ENCODE assay signal across 22 cellular contexts in the genomic region with DNA sequence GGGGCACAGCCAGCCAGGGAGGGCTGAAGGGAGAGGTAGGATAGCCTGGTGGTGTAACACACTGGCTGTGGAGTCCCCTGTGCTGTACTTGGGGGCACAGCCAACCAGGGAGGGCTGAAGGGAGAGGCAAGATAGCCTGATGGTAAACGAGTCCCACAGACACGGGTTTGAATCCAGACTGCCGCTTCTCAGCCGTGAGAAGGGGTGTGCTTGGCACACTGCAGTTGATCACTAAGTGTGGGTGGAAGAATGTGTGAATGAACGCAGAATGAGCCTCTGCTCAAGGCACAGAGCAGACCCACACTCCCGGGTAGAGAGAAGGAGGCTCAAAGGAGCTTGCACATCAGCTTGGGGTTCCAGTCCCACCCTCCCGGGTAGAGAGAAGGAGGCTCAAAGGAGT.
"Had no signal": no experiment of that assay in that cellular context is flagged by ENCODE, and none has a peak within 500 bp of the region (broad histone marks: within the 10 kb centered on the region; RNA-seq: fewer than 3 reads in every experiment).

No MANE protein-coding gene starts in this region.

- ATAC-seq: naive thymus-derived CD8-positive, alpha-beta T cell; sciatic nerve; stimulated activated memory B cell treated with anti-CD40 and anti-IgM and Interleukin-4, amounts not matched to agents 10 μg/mL and 1 μg/mL and 100 μg/mL, for 72 hours; stimulated activated naive CD8-positive, alpha-beta T cell treated with anti-CD3 and anti-CD28 coated beads, Interleukin-15, amount 100 ng/mL, for 72 hours had no signal

- H3K4me3 Mint-ChIP-seq: naive thymus-derived CD8-positive, alpha-beta T cell; stimulated activated memory B cell treated with anti-CD40 and anti-IgM and Interleukin-4, amounts not matched to agents 10 μg/mL and 1 μg/mL and 100 μg/mL, for 72 hours; stimulated activated naive CD8-positive, alpha-beta T cell treated with anti-CD3 and anti-CD28 coated beads, Interleukin-15, amount 100 ng/mL, for 72 hours had no signal

- FAIRE-seq: frontal cortex, islet of Langerhans, pancreas had no signal

- H3K36me3 ChIP-seq: pancreas had no signal

- H3K27me3 ChIP-seq: heart left ventricle, left lung, pancreas, spleen, testis, tibial nerve had no signal

- H3K27me3 Mint-ChIP-seq: naive thymus-derived CD8-positive, alpha-beta T cell; progenitor cell of endocrine pancreas; stimulated activated memory B cell treated with anti-CD40 and anti-IgM and Interleukin-4, amounts not matched to agents 10 μg/mL and 1 μg/mL and 100 μg/mL, for 72 hours; stimulated activated naive CD8-positive, alpha-beta T cell treated with anti-CD3 and anti-CD28 coated beads, Interleukin-15, amount 100 ng/mL, for 72 hours had no signal

- H3K4me1 ChIP-seq: left lung, pancreas, spleen, testis, tibial nerve had no signal

- DNase-seq: central memory CD4-positive, alpha-beta T cell; cortex of kidney; effector CD8-positive, alpha-beta T cell; hippocampal formation; occipital lobe; spleen; stimulated activated CD4-positive, alpha-beta T cell treated with anti-CD3 and anti-CD28 coated beads, Interleukin-15, amount 100 ng/mL, for 24 hours; stimulated activated CD4-positive, alpha-beta T cell treated with anti-CD3 and anti-CD28 coated beads, Interleukin-1b, Interleukin-23, amount 100 ng/mL, for 48 hours; stimulated activated CD4-positive, alpha-beta T cell treated with anti-CD3 and anti-CD28 coated beads, Interleukin-4, amount 100 ng/mL, for 24 hours; stimulated activated naive CD8-positive, alpha-beta T cell treated with anti-CD3 and anti-CD28 coated beads, Interleukin-15, amount 100 ng/mL, for 72 hours; testis had no signal

- H3K9me3 ChIP-seq: left lung, pancreas, testis had no signal

- H3K27ac ChIP-seq: pancreas, spleen, testis, tibial nerve had no signal

- H3K4me1 Mint-ChIP-seq: stimulated activated memory B cell treated with anti-CD40 and anti-IgM and Interleukin-4, amounts not matched to agents 10 μg/mL and 1 μg/mL and 100 μg/mL, for 72 hours; stimulated activated naive CD8-positive, alpha-beta T cell treated with anti-CD3 and anti-CD28 coated beads, Interleukin-15, amount 100 ng/mL, for 72 hours had no signal

- H3K4me3 ChIP-seq: dorsolateral prefrontal cortex, heart left ventricle, left lung, pancreas, spleen, testis, tibial nerve had no signal

- H3K27ac Mint-ChIP-seq: naive thymus-derived CD8-positive, alpha-beta T cell; progenitor cell of endocrine pancreas; stimulated activated memory B cell treated with anti-CD40 and anti-IgM and Interleukin-4, amounts not matched to agents 10 μg/mL and 1 μg/mL and 100 μg/mL, for 72 hours had no signal
